In genomic region chr3:115359507-115359906, GRCh38 we compare ENCODE assay signal across 10 cellular contexts.
DNase-seq lines count a peak whose midpoint lies in the region; ATAC-seq, FAIRE-seq and TF ChIP-seq lines count a peak whose summit lies in the region.
"Had no signal": no experiment of that assay in that cellular context is flagged by ENCODE, and none has a peak within 500 bp of the region (broad histone marks: within the 10 kb centered on the region; RNA-seq: fewer than 3 reads in every experiment).

No MANE protein-coding gene starts in this region.

- H3K36me3 ChIP-seq in PC-3 (ENCODE audit: low read depth, low read length), result no peaks in the 10 kb centered on the region
- no peaks in the 10 kb centered on the region for H3K36me3 ChIP-seq in lower lobe of right lung

- H3F3A ChIP-seq in PC-3 (ENCODE audit: low read length, unreplicated experiment), result no peaks in the 10 kb centered on the region

- H3K27ac ChIP-seq in PC-3 (ENCODE audit: low read length) (no peak overlapping the region), lower lobe of right lung (no peak overlapping the region)

- no peak overlapping the region for H3K27ac Mint-ChIP-seq in activated naive CD4-positive, alpha-beta T cell treated with anti-CD3 and anti-CD28 coated beads, Interleukin-2, amount 50 U/mL, for 72 hours

- H3K36me3 Mint-ChIP-seq in activated naive CD4-positive, alpha-beta T cell treated with anti-CD3 and anti-CD28 coated beads, Interleukin-2, amount 50 U/mL, for 72 hours, result peaks cover 0 to 4% of the 10 kb centered on the region in 2 donors

- H3K9ac ChIP-seq in PC-3 (ENCODE audit: low read length), result no peak overlapping the region

- H4K20me1 ChIP-seq in PC-3 (ENCODE audit: low read length), result no peaks in the 10 kb centered on the region

- intact Hi-C loops in PC-3 (cut with micrococcal nuclease), result no loop called here
- intact Hi-C loops in lower lobe of right lung (cut with DNase I), result no loop called here

- H3K27me3 ChIP-seq in PC-3 (ENCODE audit: low read length), result no peaks in the 10 kb centered on the region
- no peaks in the 10 kb centered on the region for H3K27me3 ChIP-seq in lower lobe of right lung (ENCODE audit: low read depth)

- peaks cover 3 to 12% of the 10 kb centered on the region in 2 donors for H3K9me3 Mint-ChIP-seq in activated naive CD4-positive, alpha-beta T cell treated with anti-CD3 and anti-CD28 coated beads, Interleukin-2, amount 50 U/mL, for 72 hours

- FAIRE-seq in HTR-8/SVneo (lab: Jason Lieb, UNC), result no peak

- POLR2A ChIA-PET in PC-3 (lab: Charles Lee; ENCODE audit: unreplicated experiment), result no interaction called here

- H3K9me3 ChIP-seq in PC-3 (ENCODE audit: low read length) (no peaks in the 10 kb centered on the region), lower lobe of right lung (no peaks in the 10 kb centered on the region)

- TF ChIP-seq CTCF in PC-3 (conservative IDR thresholded peaks at IDR 0.05; ENCODE audit: low read depth, low read length), result no peak
- no peak for TF ChIP-seq CTCF in lower lobe of right lung (IDR thresholded peaks at IDR 0.05)

- no TSS peak for BruUV-seq in PC-3 (replicated peaks; lab: Mats Ljungman, UMichigan)

- ATAC-seq in activated naive CD4-positive, alpha-beta T cell treated with anti-CD3 and anti-CD28 coated beads, Interleukin-2, amount 50 U/mL, for 72 hours, result peak; percentile 44 to 45
- peak; percentile 98 for ATAC-seq in HG02759 (IDR thresholded peaks at IDR 0.05; ENCODE audit: unreplicated experiment)
- ATAC-seq in PC-3, result no peak
- ATAC-seq in lower lobe of right lung, result no peak

- H2AFZ ChIP-seq in PC-3 (ENCODE audit: low read length), result peak overlapping the region; percentile 32; the same call in 1 of the 2 replicates

- H3K4me3 ChIP-seq in PC-3 (ENCODE audit: low read length), result no peak overlapping the region
- no peak overlapping the region for H3K4me3 ChIP-seq in lower lobe of right lung

- no peak for DNase-seq in activated naive CD4-positive, alpha-beta T cell treated with anti-CD3 and anti-CD28 coated beads, Interleukin-2, amount 50 U/mL, for 72 hours (ENCODE audit: low spot score in 2 of 2)
- DNase-seq in activated naive CD4-positive, alpha-beta T cell (lab: John Stamatoyannopoulos, UW), result no peak
- DNase-seq in PC-3 (no peak), smooth muscle cell of the brain vasculature (ENCODE audit: low read depth, low spot score) (peak; percentile 31), HTR-8/SVneo (ENCODE audit: insufficient read length, low spot score) (no peak), lower lobe of right lung (no peak), NCI-H82 (lab: John Stamatoyannopoulos, UW) (no peak)
- DNase-seq: activated gamma-delta T cell, Right ventricle myocardium superior had no signal

- no peaks in the 10 kb centered on the region for H3K9me2 ChIP-seq in PC-3 (replicated peaks; ENCODE audit: low read length)

- H3K79me2 ChIP-seq in PC-3 (ENCODE audit: low read length), result no peaks in the 10 kb centered on the region

- peak overlapping the region; percentile 32; the same call in 1 of the 2 replicates for H3K4me2 ChIP-seq in PC-3 (ENCODE audit: low read length)

- no peaks in the 10 kb centered on the region for H3K4me1 ChIP-seq in PC-3 (ENCODE audit: insufficient read depth, low read length)
- peaks cover 13% of the 10 kb centered on the region for H3K4me1 ChIP-seq in lower lobe of right lung

- CTCF ChIA-PET in PC-3 (lab: Charles Lee), result no interaction called here

Comparison
In these comparisons a context has a peak if more than half of its experiments do, and no peak if none do; other contexts are left out.
1. ATAC-seq: peak in activated naive CD4-positive, alpha-beta T cell treated with anti-CD3 and anti-CD28 coated beads, Interleukin-2, amount 50 U/mL, for 72 hours (2 of 2) and HG02759 (single experiment); none in PC-3 (single experiment) and lower lobe of right lung (0 of 2).